ENCODE assay signal across 8 cellular contexts in the genomic region with DNA sequence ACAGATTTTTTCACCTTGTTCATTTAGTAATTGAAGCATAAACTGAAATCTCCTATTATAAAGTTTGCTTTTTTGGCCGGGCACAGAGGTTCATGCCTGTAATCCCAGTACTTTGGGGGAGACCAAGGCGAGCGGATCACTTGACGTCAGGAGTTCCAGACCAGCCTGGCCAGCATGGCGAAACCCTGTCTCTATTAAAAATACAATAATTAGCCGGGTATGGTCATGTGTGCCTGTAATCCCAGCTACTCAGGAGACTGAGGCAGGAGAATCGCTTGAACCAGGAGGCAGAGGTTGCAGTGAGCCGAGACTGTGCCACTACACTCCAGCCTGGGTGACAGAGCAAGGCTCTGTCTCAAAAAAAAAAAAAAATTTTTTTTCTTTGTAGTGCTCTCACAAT. TPM values are rescaled to one million over a fixed set of nuclear protein-coding genes. Genes with fewer than 3 reads are reported as not detected.
DNase-seq lines count a peak whose midpoint lies in the region; ATAC-seq and TF ChIP-seq lines count a peak whose summit lies in the region.
"Not testable (repeated sequence)": the region's sequence is repeated elsewhere in the genome, so short reads cannot be mapped to it uniquely, and the experiment has no call there.

No MANE protein-coding gene starts in this region.

- ATAC-seq in CD4-positive, CD25-positive, alpha-beta regulatory T cell (ENCODE audit: low read depth in 2 of 2); psoas muscle; thoracic aorta (ENCODE audit: insufficient number of reproducible peaks, low FRiP score, low read depth): not testable (repeated sequence)

- intact Hi-C loops in lower leg skin (cut with DNase I; ENCODE audit: low total_unique reads); psoas muscle (cut with DNase I): not testable (repeated sequence)

- H3K9me3 Mint-ChIP-seq in CD4-positive, CD25-positive, alpha-beta regulatory T cell = not testable (repeated sequence)

- H3K27ac Mint-ChIP-seq in CD4-positive, CD25-positive, alpha-beta regulatory T cell = peak overlapping the region; percentile 94 to 98 (median 98)

- 3 to 9% methylated on average over 8 of the region's 8 CpGs for WGBS in lower leg skin, 2 donors
- 30 to 53% (median 36%) methylated on average over 8 of the region's 8 CpGs for WGBS in psoas muscle, 3 donors

- not testable (repeated sequence) for DNase-seq in CD4-positive, CD25-positive, alpha-beta regulatory T cell; adipocyte (ENCODE audit: low read depth); epithelial cell of proximal tubule (ENCODE audit: low read depth); lower leg skin (ENCODE audit: low spot score in 2 of 2); psoas muscle; thoracic aorta (ENCODE audit: low spot score)
- DNase-seq in LHCN-M2 (ENCODE audit: low read depth) = peak; percentile 20
- peak; percentile 46 for DNase-seq in activated CD4-positive, alpha-beta T cell treated with anti-CD3 and anti-CD28 coated beads for 48 hours

- H3K27ac ChIP-seq in CD4-positive, CD25-positive, alpha-beta regulatory T cell (ENCODE audit: insufficient read depth, low read length, poor library complexity, severe bottlenecking) = peak overlapping the region; percentile 87
- peak overlapping the region; percentile 74 for H3K27ac ChIP-seq in psoas muscle
- H3K27ac ChIP-seq in thoracic aorta = peak overlapping the region; percentile 68 to 80

- H3K4me3 ChIP-seq in CD4-positive, CD25-positive, alpha-beta regulatory T cell (ENCODE audit: low read depth, low read length) = peak overlapping the region; percentile 100
- H3K4me3 ChIP-seq in adipocyte (ENCODE audit: low read length) = peak overlapping the region; percentile 97
- peak overlapping the region; percentile 56 for H3K4me3 ChIP-seq in epithelial cell of proximal tubule (ENCODE audit: low read depth, low read length)
- H3K4me3 ChIP-seq in lower leg skin (ENCODE audit: low read depth, poor library complexity, severe bottlenecking) = peak overlapping the region; percentile 23
- H3K4me3 ChIP-seq in psoas muscle = peak overlapping the region; percentile 67
- H3K4me3 ChIP-seq in thoracic aorta = peak overlapping the region; percentile 78

- not testable (repeated sequence) for TF ChIP-seq POLR2A in lower leg skin (IDR thresholded peaks at IDR 0.05)

- not testable (repeated sequence) for H3K9me3 ChIP-seq in CD4-positive, CD25-positive, alpha-beta regulatory T cell (ENCODE audit: control insufficient read depth in 2 of 2, low read length in 2 of 2); adipocyte (ENCODE audit: control insufficient read depth, low read length); psoas muscle; thoracic aorta

- not testable (repeated sequence) for H3K27me3 Mint-ChIP-seq in CD4-positive, CD25-positive, alpha-beta regulatory T cell

- H3K27me3 ChIP-seq in CD4-positive, CD25-positive, alpha-beta regulatory T cell (ENCODE audit: control insufficient read depth, insufficient read depth, low read length); adipocyte (replicated peaks; ENCODE audit: control insufficient read depth, insufficient read depth, low read length); psoas muscle (ENCODE audit: insufficient read depth in 3 of 3, low read length in 2 of 3); thoracic aorta (replicated peaks; ENCODE audit: insufficient read depth): not testable (repeated sequence)

- H3K36me3 Mint-ChIP-seq in CD4-positive, CD25-positive, alpha-beta regulatory T cell = peaks cover 30% of the 10 kb centered on the region

- H3K4me1 ChIP-seq in CD4-positive, CD25-positive, alpha-beta regulatory T cell (ENCODE audit: control insufficient read depth, insufficient read depth, low read length, poor library complexity, severe bottlenecking) = peaks cover 47% of the 10 kb centered on the region
- H3K4me1 ChIP-seq in adipocyte (ENCODE audit: control insufficient read depth, insufficient read depth, low read length) = peaks cover 68% of the 10 kb centered on the region
- H3K4me1 ChIP-seq in psoas muscle = not testable (repeated sequence)
- peaks cover 10 to 32% of the 10 kb centered on the region in 2 donors for H3K4me1 ChIP-seq in thoracic aorta (ENCODE audit: control insufficient read depth in 1 of 2, low read depth in 2 of 2)

- peaks cover 30 to 70% (median 54%) of the 10 kb centered on the region in 4 donors for H3K4me1 Mint-ChIP-seq in CD4-positive, CD25-positive, alpha-beta regulatory T cell

- peak overlapping the region; percentile 96 to 99 (median 98) for H3K4me3 Mint-ChIP-seq in CD4-positive, CD25-positive, alpha-beta regulatory T cell

- H3K9ac ChIP-seq in adipocyte (ENCODE audit: low read length) = peak overlapping the region; percentile 99

- TF ChIP-seq CTCF in epithelial cell of proximal tubule (conservative IDR thresholded peaks at IDR 0.05; ENCODE audit: low read depth, low read length); lower leg skin (IDR thresholded peaks at IDR 0.05); psoas muscle (IDR thresholded peaks at IDR 0.05); thoracic aorta (IDR thresholded peaks at IDR 0.05): not testable (repeated sequence)

- H3K36me3 ChIP-seq in CD4-positive, CD25-positive, alpha-beta regulatory T cell (ENCODE audit: control insufficient read depth, insufficient read depth, low read length) = peaks cover 10% of the 10 kb centered on the region
- H3K36me3 ChIP-seq in adipocyte (ENCODE audit: control insufficient read depth, insufficient read depth, low read length, severe bottlenecking) = peaks cover 12% of the 10 kb centered on the region
- H3K36me3 ChIP-seq in psoas muscle (ENCODE audit: insufficient read depth in 1 of 2, low read depth in 1 of 2); thoracic aorta: not testable (repeated sequence)

RNA-seq across cellular contexts. Expression of a gene that starts 1.3 kb away (rescaled TPM):
- total RNA-seq in CD4-positive, CD25-positive, alpha-beta regulatory T cell = 130 TPM
- polyA plus RNA-seq in CD4-positive, CD25-positive, alpha-beta regulatory T cell = 100 to 1,000 TPM in 2 of 4 donors, 10 to 100 TPM in 2; 90.4 to 117 (median 101) TPM
- total RNA-seq in LHCN-M2 (2014; rRNA removed) (62.2 and 106 TPM in 2 replicates), epithelial cell of proximal tubule (8.0 and 11.4 TPM in 2 replicates), lower leg skin (10 to 100 TPM; 47.0 to 72.0 (median 50.8) TPM), psoas muscle (10 to 100 TPM; 12.6 to 29.4 (median 15.3) TPM), thoracic aorta (100 to 1,000 TPM in 1 of 2 donors, 10 to 100 TPM in 1; 65.4 to 182 TPM)
- 54.6 TPM for polyA plus RNA-seq in LHCN-M2 (2012)
- polyA plus RNA-seq in psoas muscle = 10 to 100 TPM in 2 of 3 donors, 1 to 10 TPM in 1; 9.6 to 14.0 (median 13.0) TPM

Comparison
In these comparisons a context has a peak if more than half of its experiments do, and no peak if none do; other contexts are left out.
1. H3K4me3 ChIP-seq: peak in every context shown above with its lines; median percentile 100 in CD4-positive, CD25-positive, alpha-beta regulatory T cell; 97 in adipocyte; 78 in thoracic aorta; 67 in psoas muscle; 56 in epithelial cell of proximal tubule; 23 in lower leg skin.